In the genomic region with DNA sequence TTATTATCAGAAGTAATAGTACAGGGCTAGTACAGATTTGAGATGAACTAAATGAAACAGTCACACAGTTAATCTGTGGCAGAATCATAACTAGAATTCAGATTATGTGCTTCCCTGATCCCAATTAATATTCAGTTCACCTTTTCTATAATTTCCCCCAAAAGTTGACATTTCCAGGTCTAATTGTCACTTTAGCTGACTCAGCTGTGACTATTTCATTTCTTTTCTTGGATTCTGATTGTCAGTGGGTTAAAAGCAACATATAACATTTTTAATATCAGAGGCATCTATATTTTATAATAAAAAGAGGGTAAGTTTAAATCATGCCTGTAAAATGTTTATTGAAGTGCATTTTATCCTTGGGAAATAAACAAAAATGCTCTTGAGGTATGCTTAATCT, we compare ENCODE assay signal across 27 cellular contexts. TPM values are rescaled to one million over a fixed set of nuclear protein-coding genes. Genes with fewer than 3 reads are reported as not detected.
A peak's percentile ranks its signal among the peaks of the same experiment; 100 is the strongest.
DNase-seq lines count a peak whose midpoint lies in the region; ATAC-seq, FAIRE-seq and TF ChIP-seq lines count a peak whose summit lies in the region.
"Had no signal": no experiment of that assay in that cellular context is flagged by ENCODE, and none has a peak within 500 bp of the region (broad histone marks: within the 10 kb centered on the region; RNA-seq: fewer than 3 reads in every experiment).

No MANE protein-coding gene starts in this region.

- H3K18ac ChIP-seq in IMR-90 (ENCODE audit: low read depth, low read length): peak overlapping the region; percentile 20; the same call in 1 of the 2 replicates

- H3K36me3 ChIP-seq in IMR-90 (ENCODE audit: control insufficient read depth, insufficient read depth, low read length): no peaks in the 10 kb centered on the region
- no peaks in the 10 kb centered on the region for H3K36me3 ChIP-seq in SJSA1
- H3K36me3 ChIP-seq in K562 (ENCODE audit: control insufficient read depth, insufficient read depth, low read length): no peaks in the 10 kb centered on the region
- no peaks in the 10 kb centered on the region for H3K36me3 ChIP-seq in small intestine (ENCODE audit: control insufficient read depth in 2 of 2, insufficient read depth in 2 of 2, low read length in 2 of 2)
- H3K36me3 ChIP-seq: BE2C, BLaER1 had no signal

- no peaks in the 10 kb centered on the region for H3K27me3 Mint-ChIP-seq in activated CD8-positive, alpha-beta memory T cell treated with anti-CD3 and anti-CD28 coated beads, Interleukin-2, amount 10 ng/mL, durations not matched to agents 7 days and 5 days
- H3K27me3 Mint-ChIP-seq: CD4-positive, alpha-beta memory T cell; CD4-positive, CD25-positive, alpha-beta regulatory T cell; CD8-positive, alpha-beta memory T cell had no signal

- TF ChIP-seq EP300 in K562 (IDR thresholded peaks at IDR 0.05; ENCODE audit: low read length): no peak

- POLR2A ChIA-PET in IMR-90 (lab: Charles Lee; ENCODE audit: unreplicated experiment) (no interaction called here), K562 (lab: Yijun Ruan, JAX) (interaction anchor here (1.1 to 1.5 kb wide), 2 partner anchors 21 to 54 kb away, joined by 3 read pairs; no protein-coding TSS in a partner anchor)

- CTCF ChIA-PET in IMR-90 (lab: Yijun Ruan, JAX): interaction anchor here (0.6 kb wide), 1 partner anchor 13 kb away, joined by 3 read pairs; no protein-coding TSS in a partner anchor
- CTCF ChIA-PET in K562 (lab: Yijun Ruan, JAX; ENCODE audit: low intra/inter-chr PET ratio): no interaction called here
- CTCF ChIA-PET in activated CD8-positive, alpha-beta memory T cell treated with anti-CD3 and anti-CD28 coated beads, Interleukin-2, amount 10 ng/mL, durations not matched to agents 7 days and 5 days (lab: Charles Lee): no interaction called here

- H3K4me1 ChIP-seq in IMR-90 (ENCODE audit: control insufficient read depth, insufficient read depth, low read length) (peaks cover 5% of the 10 kb centered on the region), SJSA1 (replicated peaks) (peaks cover 38% of the 10 kb centered on the region), K562 (replicated peaks in 1 of 2; ENCODE audit: control insufficient read depth in 2 of 2, insufficient read depth in 2 of 2, low read length in 2 of 2) (peaks cover 0 to 11% of the 10 kb centered on the region in 2 experiments; a peak in 2 of 5 replicates), small intestine (ENCODE audit: control insufficient read depth in 2 of 2, insufficient read depth in 1 of 2, low read depth in 1 of 2, low read length in 1 of 2) (no peaks in the 10 kb centered on the region)
- H3K4me1 ChIP-seq: BE2C, BLaER1 had no signal

- H3K4me3 Mint-ChIP-seq in activated CD8-positive, alpha-beta memory T cell treated with anti-CD3 and anti-CD28 coated beads, Interleukin-2, amount 10 ng/mL, durations not matched to agents 7 days and 5 days: no peak overlapping the region
- H3K4me3 Mint-ChIP-seq: CD14-positive monocyte; CD4-positive, alpha-beta memory T cell; CD4-positive, CD25-positive, alpha-beta regulatory T cell; CD8-positive, alpha-beta memory T cell had no signal

- DNase-seq in IMR-90 (no peak), SJSA1 (ENCODE audit: low read depth in 1 of 2, low spot score in 2 of 2) (no peak), K562 (ENCODE audit: extremely low read depth in 1 of 4, low spot score in 3 of 4) (no peak), small intestine (no peak)
- DNase-seq in activated effector memory CD4-positive, alpha-beta T cell treated with Interleukin-2 at 50 U/mL for 16 hours: no peak
- DNase-seq in activated CD8-positive, alpha-beta memory T cell treated with anti-CD3 and anti-CD28 coated beads, Interleukin-2, amount 10 ng/mL, durations not matched to agents 7 days and 5 days: no peak
- DNase-seq: 8988T; ACHN; BE2C; C1 segment of cervical spinal cord; CD4-positive, alpha-beta memory T cell; CD4-positive, CD25-positive, alpha-beta regulatory T cell; CD8-positive, alpha-beta memory T cell; COR-L47; DMS 273 treated with DMSO at 0.1 percent for 48 hours; DMS153; DMS53; DMS79; DND-41; EL; GDM1 had no signal

- peak overlapping the region; percentile 24; the same call in 1 of the 2 replicates for H3K23ac ChIP-seq in IMR-90 (ENCODE audit: low read depth, low read length)

- H3K9me1 ChIP-seq in IMR-90 (ENCODE audit: insufficient read depth, low read length) (peaks cover 2% of the 10 kb centered on the region; the same call in 1 of the 2 replicates), K562 (ENCODE audit: control insufficient read depth, insufficient read depth, low read length) (no peaks in the 10 kb centered on the region)

- in situ Hi-C loops in IMR-90 (cut with MboI; ENCODE audit: low sequenced_read_pairs): no loop called here
- in situ Hi-C loops in K562 (cut with MboI): no loop called here

- 0 out of 2 replicates have a peak overlapping the region, but pooled peaks have one; percentile 29 for H3K4ac ChIP-seq in IMR-90 (ENCODE audit: low read depth, low read length)

- H3K4me2 ChIP-seq in IMR-90 (ENCODE audit: low read depth, low read length): no peak overlapping the region
- no peak overlapping the region for H3K4me2 ChIP-seq in K562 (ENCODE audit: insufficient read depth, low read length)
- H3K4me2 ChIP-seq: BLaER1 had no signal

- H3K27ac ChIP-seq in IMR-90 (ENCODE audit: insufficient read depth, low read length) (no peak overlapping the region), SJSA1 (0 out of 2 replicates have a peak overlapping the region, but pooled peaks have one; percentile 2), K562 (ENCODE audit: extremely low read depth, low read depth, low read length) (no peak overlapping the region), small intestine (ENCODE audit: low read depth in 1 of 2, low read length in 1 of 2) (no peak overlapping the region)
- H3K27ac ChIP-seq: BLaER1 had no signal

- H2BK5ac ChIP-seq in IMR-90 (ENCODE audit: low read depth, low read length, poor library complexity, severe bottlenecking): peak overlapping the region; percentile 51

- no peaks in the 10 kb centered on the region for H3K36me3 Mint-ChIP-seq in activated CD8-positive, alpha-beta memory T cell treated with anti-CD3 and anti-CD28 coated beads, Interleukin-2, amount 10 ng/mL, durations not matched to agents 7 days and 5 days
- H3K36me3 Mint-ChIP-seq: CD14-positive monocyte; CD4-positive, alpha-beta memory T cell; CD4-positive, CD25-positive, alpha-beta regulatory T cell; CD8-positive, alpha-beta memory T cell had no signal

- no peak for TF ChIP-seq CTCF in IMR-90 (conservative IDR thresholded peaks at IDR 0.05; ENCODE audit: low read depth, low read length)
- TF ChIP-seq CTCF in K562 (IDR thresholded peaks at IDR 0.05 in 2 of 3, conservative IDR thresholded peaks at IDR 0.05 in 1 of 3; ENCODE audit: insufficient read depth in 2 of 3, low read depth in 1 of 3, low read length in 3 of 3): no peak

- FAIRE-seq in K562 (lab: Jason Lieb, UNC) (no peak), small intestine (lab: Jason Lieb, UNC) (peak; percentile 26)
- FAIRE-seq: A204.1, GM12891, GM19239 had no signal

- no peak overlapping the region for H3K14ac ChIP-seq in IMR-90 (replicated peaks; ENCODE audit: low read depth, low read length)

- no peaks in the 10 kb centered on the region for H3K79me2 ChIP-seq in K562 (ENCODE audit: control insufficient read depth, insufficient read depth, low read length)

- TF ChIP-seq POLR2A in IMR-90 (IDR thresholded peaks at IDR 0.05; ENCODE audit: low read depth, low read length) (no peak), K562 (conservative IDR thresholded peaks at IDR 0.05) (no peak)

- H3K4me1 Mint-ChIP-seq in activated CD8-positive, alpha-beta memory T cell treated with anti-CD3 and anti-CD28 coated beads, Interleukin-2, amount 10 ng/mL, durations not matched to agents 7 days and 5 days: no peaks in the 10 kb centered on the region
- H3K4me1 Mint-ChIP-seq: CD14-positive monocyte; CD4-positive, alpha-beta memory T cell; CD4-positive, CD25-positive, alpha-beta regulatory T cell; CD8-positive, alpha-beta memory T cell had no signal

- no peak overlapping the region for H3K4me3 ChIP-seq in IMR-90 (ENCODE audit: insufficient read depth, low read depth, low read length)
- no peak overlapping the region for H3K4me3 ChIP-seq in SJSA1
- no peak overlapping the region for H3K4me3 ChIP-seq in K562
- H3K4me3 ChIP-seq in small intestine (ENCODE audit: low read depth in 1 of 2, low read length in 2 of 2): no peak overlapping the region
- H3K4me3 ChIP-seq: BLaER1 had no signal

- peak overlapping the region; percentile 44; the same call in 1 of the 2 replicates for H2BK20ac ChIP-seq in IMR-90 (ENCODE audit: low read depth, low read length)

- H2AK5ac ChIP-seq in IMR-90 (ENCODE audit: low read depth, low read length): no peak overlapping the region

- no peak overlapping the region for H3K27ac Mint-ChIP-seq in activated CD8-positive, alpha-beta memory T cell treated with anti-CD3 and anti-CD28 coated beads, Interleukin-2, amount 10 ng/mL, durations not matched to agents 7 days and 5 days
- H3K27ac Mint-ChIP-seq: CD14-positive monocyte; CD4-positive, alpha-beta memory T cell; CD4-positive, CD25-positive, alpha-beta regulatory T cell; CD8-positive, alpha-beta memory T cell had no signal

- H3K27me3 ChIP-seq in IMR-90 (ENCODE audit: control insufficient read depth, insufficient read depth, low read length): no peaks in the 10 kb centered on the region
- H3K27me3 ChIP-seq in SJSA1 (replicated peaks): no peaks in the 10 kb centered on the region
- no peaks in the 10 kb centered on the region for H3K27me3 ChIP-seq in K562 (ENCODE audit: control insufficient read depth in 2 of 2, insufficient read depth in 2 of 2, low read length in 2 of 2)
- no peaks in the 10 kb centered on the region for H3K27me3 ChIP-seq in small intestine (ENCODE audit: control insufficient read depth in 2 of 2, insufficient read depth in 2 of 2, low read length in 2 of 2)
- H3K27me3 ChIP-seq: BE2C, BLaER1 had no signal

- peak overlapping the region in 1 of 2 experiments; percentile 28; a peak in 1 of 4 replicates for H4K8ac ChIP-seq in IMR-90 (ENCODE audit: low read depth in 2 of 2, low read length in 2 of 2)

- no peak overlapping the region for H3K56ac ChIP-seq in IMR-90 (ENCODE audit: extremely low read depth, insufficient read depth, low read length)

- dilution Hi-C loops in IMR-90 (cut with HindIII; ENCODE audit: low sequenced_read_pairs, unreplicated experiment): no loop called here

- BruUV-seq in IMR-90 (replicated peaks; lab: Mats Ljungman, UMichigan): no TSS peak
- BruUV-seq in K562 (replicated peaks; lab: Mats Ljungman, UMichigan): no TSS peak

- no peak overlapping the region for H2BK15ac ChIP-seq in IMR-90 (ENCODE audit: low read depth, low read length)

- ATAC-seq in IMR-90 (ENCODE audit: low read depth) (no peak), K562 (no peak), HG03342 (IDR thresholded peaks at IDR 0.05; ENCODE audit: unreplicated experiment) (no peak)
- ATAC-seq in activated CD8-positive, alpha-beta memory T cell treated with anti-CD3 and anti-CD28 coated beads, Interleukin-2, amount 10 ng/mL, durations not matched to agents 7 days and 5 days: no peak

- TF ChIP-seq RAD21 in IMR-90 (IDR thresholded peaks at IDR 0.05; ENCODE audit: low read length) (no peak), K562 (CRISPR knock-in tag; conservative IDR thresholded peaks at IDR 0.05 in 1 of 2, IDR thresholded peaks at IDR 0.05 in 1 of 2) (no peak)

- H3K9me3 ChIP-seq in IMR-90 (ENCODE audit: control insufficient read depth, insufficient read depth, low read length): no peaks in the 10 kb centered on the region
- H3K9me3 ChIP-seq in SJSA1 (replicated peaks): no peaks in the 10 kb centered on the region
- no peaks in the 10 kb centered on the region for H3K9me3 ChIP-seq in K562 (replicated peaks; ENCODE audit: control insufficient read depth, insufficient read depth, low read depth, low read length)
- H3K9me3 ChIP-seq in small intestine (ENCODE audit: control insufficient read depth, low read depth): no peaks in the 10 kb centered on the region
- H3K9me3 ChIP-seq: BE2C, BLaER1 had no signal

- no peak overlapping the region for H2AFZ ChIP-seq in IMR-90 (replicated peaks; ENCODE audit: low read length, poor library complexity)
- no peak overlapping the region for H2AFZ ChIP-seq in K562 (ENCODE audit: low read depth, low read length)

- peaks cover 6% of the 10 kb centered on the region for H3K9me3 Mint-ChIP-seq in activated CD8-positive, alpha-beta memory T cell treated with anti-CD3 and anti-CD28 coated beads, Interleukin-2, amount 10 ng/mL, durations not matched to agents 7 days and 5 days (ENCODE audit: low read depth)

- no peak overlapping the region for H3K9ac ChIP-seq in IMR-90 (ENCODE audit: low read depth, low read length)
- no peak overlapping the region for H3K9ac ChIP-seq in K562 (ENCODE audit: insufficient read depth in 1 of 2, low read depth in 2 of 2, low read length in 2 of 2)
- H3K9ac ChIP-seq: BLaER1 had no signal

- no peak overlapping the region for H4K91ac ChIP-seq in IMR-90 (ENCODE audit: insufficient read depth, low read depth, low read length)

- H2BK120ac ChIP-seq in IMR-90 (ENCODE audit: low read depth, low read length): peak overlapping the region; percentile 50; the same call in 1 of the 2 replicates

- no peaks in the 10 kb centered on the region for H4K20me1 ChIP-seq in IMR-90 (ENCODE audit: insufficient read depth, low read length)
- H4K20me1 ChIP-seq in K562 (replicated peaks; ENCODE audit: control insufficient read depth, insufficient read depth, low read length): no peaks in the 10 kb centered on the region
- H4K20me1 ChIP-seq: BLaER1 had no signal

- intact Hi-C loops in IMR-90 (cut with micrococcal nuclease): loop anchor here (5.0 kb wide), 1 partner anchor 33 kb away; no protein-coding TSS in a partner anchor
- intact Hi-C loops in K562 (cut with micrococcal nuclease): loop anchor here (10.0 kb wide), 1 partner anchor 60 kb away; no protein-coding TSS in a partner anchor

- no peaks in the 10 kb centered on the region for H3K79me1 ChIP-seq in IMR-90 (ENCODE audit: low read depth in 1 of 2, low read length in 2 of 2)

- 0 out of 2 replicates have a peak overlapping the region, but pooled peaks have one; percentile 37 for H4K5ac ChIP-seq in IMR-90 (ENCODE audit: low read depth, low read length)

- no peak overlapping the region for H2AK9ac ChIP-seq in IMR-90 (replicated peaks; ENCODE audit: low read depth, low read length, poor library complexity)

RNA-seq across cellular contexts. Expression of gene SOX6, which starts 28.8 kb away (rescaled TPM):
- total RNA-seq in IMR-90 (2012; rRNA removed) (7.7 and 12.5 TPM in 2 replicates), K562 (2014; rRNA removed) (5.7 and 8.0 TPM in 2 replicates), K562 (2014; rRNA removed; fragmentation: Illumina TruSeq; extraction: Trizol) (8.7 and 9.1 TPM in 2 replicates), K562 (2015; rRNA removed; fragmentation: Illumina TruSeq; extraction: Trizol) (7.0 and 8.4 TPM in 2 replicates), K562 (2021) (8.0 and 9.4 TPM in 2 replicates)
- polyA plus RNA-seq in IMR-90 (2012; rRNA removed) (1.7 and 2.0 TPM in 2 replicates), K562 (2011; rRNA removed) (3.4 and 3.7 TPM in 2 replicates), K562 (2014; fragmentation: Illumina TruSeq; extraction: Trizol) (5.5 and 7.8 TPM in 2 replicates), K562 (2014; fragmentation: Nextera tagmentation; extraction: Ambion mirVana) (1 to 10 TPM in 1 of 2 experiments, under 1 TPM in 1; 0.89 to 2.9 TPM), K562 (2014; rRNA removed) (3.4 and 4.7 TPM in 2 replicates), small intestine (10 to 100 TPM in 1 of 3 donors, 1 to 10 TPM in 2; 4.6 to 10.3 (median 5.1) TPM)
- 0.84 and 1.5 TPM in 2 replicates for polyA plus RNA-seq in IMR-90 (2012; cell fraction: cytosol; rRNA removed)
- 2.7 and 6.4 TPM in 2 replicates for polyA plus RNA-seq in IMR-90 (2012; cell fraction: nucleus; rRNA removed; ENCODE audit: low replicate concordance)
- total RNA-seq in SJSA1 (2014; rRNA removed; shearing (Covaris generic)): 6.5 and 18.5 TPM in 2 replicates
- total RNA-seq in K562 (2011; cell fraction: chromatin; rRNA removed; ENCODE audit: low replicate concordance): 45.4 and 64.4 TPM in 2 replicates
- 15.7 and 19.9 TPM in 2 replicates for total RNA-seq in K562 (2011; cell fraction: nucleolus; rRNA removed)
- 22.9 and 27.9 TPM in 2 replicates for total RNA-seq in K562 (2011; cell fraction: nucleoplasm; rRNA removed)
- 0.98 and 1.6 TPM in 2 replicates for polyA plus RNA-seq in K562 (2011; cell fraction: cytosol; rRNA removed)
- polyA plus RNA-seq in K562 (2011; cell fraction: nucleus; rRNA removed): 6.2 and 7.1 TPM in 2 replicates
- 4.1 and 4.5 TPM in 2 replicates for polyA plus RNA-seq in K562 (2012)
- 26.2 and 35.6 TPM in 2 replicates for polyA minus RNA-seq in K562 (2011; rRNA and poly(A)+ RNA removed)
- 4.0 and 5.7 TPM in 2 replicates for polyA minus RNA-seq in K562 (2011; cell fraction: cytosol; rRNA and poly(A)+ RNA removed)
- polyA minus RNA-seq in K562 (2011; cell fraction: nucleus; rRNA and poly(A)+ RNA removed): 21.0 and 41.1 TPM in 2 replicates
- under 1 TPM in 1 of 2 experiments, not detected in 1; 0.21 TPM for total RNA-seq in activated CD8-positive, alpha-beta memory T cell treated with anti-CD3 and anti-CD28 coated beads, Interleukin-2, amount 10 ng/mL, durations not matched to agents 7 days and 5 days
- total RNA-seq: CD4-positive, alpha-beta memory T cell; CD8-positive, alpha-beta memory T cell had no signal
- polyA plus RNA-seq: CD14-positive monocyte; CD4-positive, alpha-beta memory T cell; CD4-positive, CD25-positive, alpha-beta regulatory T cell; CD8-positive, alpha-beta memory T cell had no signal
